In genomic region chr2:44044281-44044720, GRCh38 we compare ENCODE assay signal across 8 cellular contexts. TPM values are rescaled to one million over a fixed set of nuclear protein-coding genes. Genes with fewer than 3 reads are reported as not detected.
DNase-seq lines count a peak whose midpoint lies in the region; ATAC-seq and TF ChIP-seq lines count a peak whose summit lies in the region.

No MANE protein-coding gene starts in this region.

- no peaks in the 10 kb centered on the region for H3K9me3 Mint-ChIP-seq in activated naive CD4-positive, alpha-beta T cell treated with anti-CD3 and anti-CD28 coated beads, Interleukin-2, amount 10 ng/mL, durations not matched to agents 7 days and 5 days

- peaks cover 14% of the 10 kb centered on the region for H3K27me3 Mint-ChIP-seq in activated naive CD4-positive, alpha-beta T cell treated with anti-CD3 and anti-CD28 coated beads, Interleukin-2, amount 10 ng/mL, durations not matched to agents 7 days and 5 days

- H3K9me3 ChIP-seq in psoas muscle: no peaks in the 10 kb centered on the region
- H3K9me3 ChIP-seq in aorta (ENCODE audit: control insufficient read depth, low read length): no peaks in the 10 kb centered on the region

- H3K4me1 Mint-ChIP-seq in activated naive CD4-positive, alpha-beta T cell treated with anti-CD3 and anti-CD28 coated beads, Interleukin-2, amount 10 ng/mL, durations not matched to agents 7 days and 5 days: no peaks in the 10 kb centered on the region

- no peak overlapping the region for H3K27ac Mint-ChIP-seq in activated naive CD4-positive, alpha-beta T cell treated with anti-CD3 and anti-CD28 coated beads, Interleukin-2, amount 10 ng/mL, durations not matched to agents 7 days and 5 days

- DNase-seq in NCI-H1105 treated with DMSO at 0.1 percent for 48 hours (lab: John Stamatoyannopoulos, UW): peak; percentile 75
- DNase-seq in activated naive CD4-positive, alpha-beta T cell treated with anti-CD3 and anti-CD28 coated beads, Interleukin-2, amount 10 ng/mL, durations not matched to agents 7 days and 5 days: peak; percentile 87
- DNase-seq in head of caudate nucleus: peak; percentile 81 to 96 (median 90)
- DNase-seq in psoas muscle: peak; percentile 84 to 94
- peak; percentile 91 to 95 for DNase-seq in aorta

- H3K36me3 Mint-ChIP-seq in activated naive CD4-positive, alpha-beta T cell treated with anti-CD3 and anti-CD28 coated beads, Interleukin-2, amount 10 ng/mL, durations not matched to agents 7 days and 5 days: no peaks in the 10 kb centered on the region

- H3K27ac ChIP-seq in psoas muscle (peak overlapping the region; percentile 61), aorta (ENCODE audit: low read depth in 1 of 2, low read length in 2 of 2) (no peak overlapping the region)

- WGBS in psoas muscle, 3 donors: 1 to 3% (median 2%) methylated on average over 10 of the region's 10 CpGs
- 1 to 2% methylated on average over 10 of the region's 10 CpGs for WGBS in aorta, 2 donors

- no peaks in the 10 kb centered on the region for H3K36me3 ChIP-seq in psoas muscle (ENCODE audit: insufficient read depth in 1 of 2, low read depth in 1 of 2)
- no peaks in the 10 kb centered on the region for H3K36me3 ChIP-seq in aorta (ENCODE audit: control insufficient read depth in 1 of 2, insufficient read depth in 2 of 2, low read length in 1 of 2)

- H3K27me3 ChIP-seq in psoas muscle (ENCODE audit: insufficient read depth in 3 of 3, low read length in 2 of 3): no peaks in the 10 kb centered on the region
- H3K27me3 ChIP-seq in aorta (ENCODE audit: control insufficient read depth in 1 of 2, insufficient read depth in 2 of 2, low read length in 1 of 2): no peaks in the 10 kb centered on the region

- ATAC-seq in HG02678 (IDR thresholded peaks at IDR 0.05; ENCODE audit: unreplicated experiment) (peak; percentile 100), SK-N-SH treated with all-trans-retinoic acid at 6 μM for 48 hours (peak; percentile 100), psoas muscle (peak; percentile 99 to 100 (median 100)), aorta (ENCODE audit: low FRiP score) (peak; percentile 94)

- TF ChIP-seq CTCF in GM12874 (IDR thresholded peaks at IDR 0.05; ENCODE audit: insufficient read depth, low read depth, low read length): peak; percentile 79
- peak; percentile 90 for TF ChIP-seq CTCF in psoas muscle (IDR thresholded peaks at IDR 0.05)

- intact Hi-C loops in head of caudate nucleus (cut with DNase I): no loop called here
- intact Hi-C loops in psoas muscle (cut with DNase I): loop anchor here (2.0 to 10.0 kb wide), 4 partner anchors 246 to 910 kb away; no protein-coding TSS in a partner anchor
- intact Hi-C loops in aorta (cut with DNase I): loop anchor here (2.0 to 5.0 kb wide), 3 partner anchors 433 to 913 kb away; no protein-coding TSS in a partner anchor

- H3K4me1 ChIP-seq in psoas muscle (peaks cover 6% of the 10 kb centered on the region), aorta (ENCODE audit: control insufficient read depth in 1 of 2, insufficient read depth in 2 of 2, low read length in 2 of 2) (no peaks in the 10 kb centered on the region)

- CTCF ChIA-PET in activated naive CD4-positive, alpha-beta T cell treated with anti-CD3 and anti-CD28 coated beads, Interleukin-2, amount 10 ng/mL, durations not matched to agents 7 days and 5 days (lab: Charles Lee): interaction anchor here (0.6 to 2.7 kb wide), 22 partner anchors 8 to 912 kb away, joined by 3 to 18 read pairs (median 6); partner anchors contain the start of gene PPM1B

- H3K4me3 ChIP-seq in psoas muscle (no peak overlapping the region), aorta (ENCODE audit: low read length in 2 of 2) (no peak overlapping the region)

- H3K4me3 Mint-ChIP-seq in activated naive CD4-positive, alpha-beta T cell treated with anti-CD3 and anti-CD28 coated beads, Interleukin-2, amount 10 ng/mL, durations not matched to agents 7 days and 5 days: no peak overlapping the region

TF ChIP-seq in SK-N-SH treated with all-trans-retinoic acid at 6 μM for 48 hours, 23 proteins besides CTCF, POLR2A, EP300 and RAD21:
- no peak for TF ChIP-seq CSRNP3 (CRISPR knock-in tag; IDR thresholded peaks at IDR 0.05)
- TF ChIP-seq ARNTL (CRISPR knock-in tag; IDR thresholded peaks at IDR 0.05; ENCODE audit: borderline replicate concordance, low read depth): no peak
- no peak for TF ChIP-seq RARB (CRISPR knock-in tag; IDR thresholded peaks at IDR 0.05)
- no peak for TF ChIP-seq ZFP3 (CRISPR knock-in tag; IDR thresholded peaks at IDR 0.05)
- no peak for TF ChIP-seq ZNF565 (CRISPR knock-in tag; conservative IDR thresholded peaks at IDR 0.05; ENCODE audit: low read depth)
- TF ChIP-seq ZNF70 (CRISPR knock-in tag; IDR thresholded peaks at IDR 0.05): no peak

RNA-seq across cellular contexts. Expression of gene LRPPRC, which starts 48.5 kb away (rescaled TPM):
- total RNA-seq in psoas muscle (100 to 1,000 TPM; 100 to 198 (median 109) TPM), aorta (10 to 100 TPM; 42.7 to 51.4 TPM)
- polyA plus RNA-seq in psoas muscle (10 to 100 TPM; 47.3 to 80.4 (median 67.4) TPM), aorta (10 to 100 TPM; 10.3 to 22.0 TPM)
